37 cellular contexts compared by ENCODE assay signal in the genomic region with DNA sequence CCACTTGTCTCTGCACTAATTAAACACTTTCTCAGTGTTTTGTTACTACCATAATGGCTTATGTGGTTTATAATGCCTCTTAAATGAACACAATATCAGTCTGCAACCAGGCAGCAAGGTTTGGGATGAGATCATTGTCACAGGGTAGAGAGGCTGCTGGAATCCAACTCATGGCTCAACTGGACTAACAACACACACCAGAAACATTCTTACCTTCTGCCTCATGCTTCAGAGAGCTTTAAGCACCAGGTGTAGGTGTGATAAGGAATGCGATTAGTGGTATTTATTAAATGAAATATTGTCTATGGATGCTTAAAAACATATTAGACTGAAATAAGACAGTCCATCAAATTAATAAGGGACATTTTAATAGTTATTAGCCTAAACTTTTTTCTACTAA. TPM values are rescaled to one million over a fixed set of nuclear protein-coding genes. Genes with fewer than 3 reads are reported as not detected.
"Had no signal": no experiment of that assay in that cellular context is flagged by ENCODE, and none has a peak within 500 bp of the region (broad histone marks: within the 10 kb centered on the region; RNA-seq: fewer than 3 reads in every experiment).

No MANE protein-coding gene starts in this region.

- H3K27me3 ChIP-seq: adrenal gland, ascending aorta, body of pancreas, brain microvascular endothelial cell, breast epithelium had no signal

- H3K36me3 ChIP-seq: adrenal gland, ascending aorta, brain microvascular endothelial cell, breast epithelium, cardiac muscle cell had no signal

- H3K4me1 ChIP-seq: adrenal gland, ascending aorta, breast epithelium had no signal

- H3K27ac ChIP-seq: adrenal gland, ascending aorta, body of pancreas, brain microvascular endothelial cell, breast epithelium, cardiac muscle cell had no signal

- DNase-seq: activated effector memory CD4-positive, alpha-beta T cell treated with anti-CD3 and anti-CD28 coated beads, Interleukin-2, amount 50 U/mL, for 16 hours; activated effector memory CD4-positive, alpha-beta T cell treated with Interleukin-2 at 50 U/mL for 16 hours; activated gamma-delta T cell; activated gamma-delta T cell treated with Interleukin-2 at 50 U/mL for 16 hours; activated naive CD4-positive, alpha-beta T cell; activated naive CD4-positive, alpha-beta T cell treated with anti-CD3 and anti-CD28 coated beads for 36 hours; activated naive CD4-positive, alpha-beta T cell treated with anti-CD3 and anti-CD28 coated beads, Interleukin-2, amount 10 ng/mL, durations not matched to agents 7 days and 5 days; activated naive CD4-positive, alpha-beta T cell treated with anti-CD3 and anti-CD28 coated beads, Interleukin-2, amount 50 U/mL, for 16 hours; activated naive CD4-positive, alpha-beta T cell treated with Interleukin-2 at 50 U/mL for 16 hours; activated naive CD8-positive, alpha-beta T cell treated with anti-CD3 and anti-CD28 coated beads for 36 hours; activated naive CD8-positive, alpha-beta T cell treated with anti-CD3 and anti-CD28 coated beads, Interleukin-2, amount 10 ng/mL, durations not matched to agents 7 days and 5 days; activated naive CD8-positive, alpha-beta T cell treated with anti-CD3 and anti-CD28 coated beads, Interleukin-2, amount 50 U/mL, for 24 hours; activated T-cell treated with anti-CD3 and anti-CD28 coated beads, Interleukin-2, amount 50 U/mL, for 1 hour; activated T-cell treated with anti-CD3 and anti-CD28 coated beads, Interleukin-2, amount 50 U/mL, for 24 hours; activated T-cell treated with anti-CD3 and anti-CD28 coated beads, Interleukin-2, amount 50 U/mL, for 4 hours; activated T-cell treated with anti-CD3 and anti-CD28 coated beads, Interleukin-2, amount 50 U/mL, for 48 hours; activated T-cell treated with anti-CD3 and anti-CD28 coated beads, Interleukin-2, amount 50 U/mL, for 72 hours; adrenal gland; amniotic stem cell; amygdala; anterior cingulate cortex; aorta; body of pancreas; brain microvascular endothelial cell; caudate nucleus; central memory CD4-positive, alpha-beta T cell; cerebellar nuclear complex had no signal

- H3K4me3 ChIP-seq: adrenal gland, ascending aorta, body of pancreas, breast epithelium, cardiac muscle cell had no signal

- FAIRE-seq: astrocyte had no signal

- H3K9me3 ChIP-seq: adrenal gland, ascending aorta, body of pancreas, breast epithelium had no signal

- ATAC-seq: activated naive CD4-positive, alpha-beta T cell treated with anti-CD3 and anti-CD28 coated beads, Interleukin-2, amount 50 U/mL, for 72 hours; activated naive CD8-positive, alpha-beta T cell treated with anti-CD3 and anti-CD28 coated beads, Interleukin-2, amount 50 U/mL, for 24 hours; activated T-cell treated with anti-CD3 and anti-CD28 coated beads, Interleukin-2, amount 50 U/mL, for 4 hours; activated T-cell treated with anti-CD3 and anti-CD28 coated beads, Interleukin-2, amount 50 U/mL, for 72 hours; activated T-helper 17 cell treated with anti-CD3 and anti-CD28 coated beads, Interleukin-2, amount 50 U/mL, for 72 hours; body of pancreas had no signal

RNA-seq across cellular contexts. Expression of a gene that starts 25.4 kb away (rescaled TPM):
- total RNA-seq: activated naive CD4-positive, alpha-beta T cell treated with anti-CD3 and anti-CD28 coated beads for 36 hours; activated naive CD4-positive, alpha-beta T cell treated with anti-CD3 and anti-CD28 coated beads, Interleukin-2, amount 50 U/mL, for 72 hours; activated naive CD8-positive, alpha-beta T cell treated with anti-CD3 and anti-CD28 coated beads for 36 hours; activated naive CD8-positive, alpha-beta T cell treated with anti-CD3 and anti-CD28 coated beads, Interleukin-2, amount 10 ng/mL, durations not matched to agents 7 days and 5 days; activated T-cell treated with anti-CD3 and anti-CD28 coated beads, Interleukin-2, amount 50 U/mL, for 4 hours; activated T-cell treated with anti-CD3 and anti-CD28 coated beads, Interleukin-2, amount 50 U/mL, for 72 hours; activated T-helper 1 cell treated with anti-CD3 and anti-CD28 coated beads, Interleukin-12 subunit alpha, Interleukin-12 subunit beta, Interleukin-2, Interleukin-4 antibody, amounts not matched to agents 30 ng/mL and 10 ng/mL and 1 ng/mL, durations not matched to agents 14 hours and 24 hours and 36 hours; activated T-helper 17 cell treated with anti-CD3 and anti-CD28 coated beads, Interleukin-2, amount 50 U/mL, for 72 hours; activated T-helper 2 cell treated with anti-CD3 and anti-CD28 coated beads, Interferon-gamma antibody, Interleukin-2, Interleukin-4, amounts not matched to agents 10 μg/mL and 5 μg/mL and 100 μg/mL, durations not matched to agents 14 hours and 24 hours and 36 hours; adrenal gland; aorta; ascending aorta; astrocyte; breast epithelium; cardiac muscle cell; cardiac septum; chondrocyte had no signal
- polyA plus RNA-seq: adrenal gland, aorta, cardiac muscle cell had no signal
